Comparison of ENCODE assay signal across 19 cellular contexts in genomic region chr5:170860415-170860814, GRCh38. TPM values are rescaled to one million over a fixed set of nuclear protein-coding genes. Genes with fewer than 3 reads are reported as not detected.
"Had no signal": no experiment of that assay in that cellular context is flagged by ENCODE, and none has a peak within 500 bp of the region (broad histone marks: within the 10 kb centered on the region; RNA-seq: fewer than 3 reads in every experiment).

No MANE protein-coding gene starts in this region.

- H3K27ac ChIP-seq: adrenal gland, coronary artery, epithelial cell of prostate, gastroesophageal sphincter, heart right ventricle, left lung, prostate gland had no signal

- H3K4me1 ChIP-seq: prostate gland had no signal

- H3K27me3 ChIP-seq: adrenal gland, gastroesophageal sphincter had no signal

- H3K27ac Mint-ChIP-seq: activated naive CD8-positive, alpha-beta T cell; activated T-cell treated with anti-CD3 and anti-CD28 coated beads, Interleukin-2, amount 50 U/mL, for 24 hours; activated T-helper 17 cell treated with anti-CD3 and anti-CD28 coated beads, Interleukin-2, amount 50 U/mL, for 72 hours had no signal

- H3K4me3 Mint-ChIP-seq: activated T-cell treated with anti-CD3 and anti-CD28 coated beads, Interleukin-2, amount 50 U/mL, for 24 hours; activated T-helper 17 cell treated with anti-CD3 and anti-CD28 coated beads, Interleukin-2, amount 50 U/mL, for 72 hours had no signal

- H3K4me1 Mint-ChIP-seq: activated T-helper 17 cell treated with anti-CD3 and anti-CD28 coated beads, Interleukin-2, amount 50 U/mL, for 72 hours had no signal

- H3K36me3 ChIP-seq: adrenal gland, gastroesophageal sphincter, heart right ventricle, left lung, prostate gland had no signal

- H3K4me3 ChIP-seq: adrenal gland, coronary artery, gastroesophageal sphincter, heart right ventricle, left lung, lung, prostate gland had no signal

- H3K9me3 ChIP-seq: prostate gland had no signal

- DNase-seq: activated CD4-positive, alpha-beta T cell treated with anti-CD3 and anti-CD28 coated beads for 1 hour; activated CD8-positive, alpha-beta memory T cell treated with anti-CD3 and anti-CD28 coated beads for 24 hours; activated CD8-positive, alpha-beta memory T cell treated with anti-CD3 and anti-CD28 coated beads, Interleukin-2, amount 50 U/mL, for 4 hours; activated naive CD4-positive, alpha-beta T cell; activated T-cell treated with anti-CD3 and anti-CD28 coated beads, Interleukin-2, amount 50 U/mL, for 24 hours; adrenal gland; heart right ventricle; left lung; stimulated activated CD4-positive, alpha-beta T cell treated with anti-CD3 and anti-CD28 coated beads, Interleukin-4, amount 100 ng/mL, for 1 hour; stimulated activated naive CD4-positive, alpha-beta T cell treated with Interleukin-2 at 50 U/mL for 16 hours; T-helper 9 cell had no signal

- ATAC-seq: activated T-helper 17 cell treated with anti-CD3 and anti-CD28 coated beads, Interleukin-2, amount 50 U/mL, for 72 hours; gastroesophageal sphincter; heart right ventricle; left lung had no signal

RNA-seq across cellular contexts. Expression of gene RANBP17, which starts 1.4 kb away (rescaled TPM):
- total RNA-seq: activated T-helper 17 cell treated with anti-CD3 and anti-CD28 coated beads, Interleukin-2, amount 50 U/mL, for 72 hours; T-helper 1 cell treated with Interleukin-12 subunit alpha and Interleukin-12 subunit beta and Interleukin-4 antibody, amounts not matched to agents 30 ng/mL and 1 ng/mL, for 36 hours had no signal
